1 cellular context compared by ENCODE assay signal in the genomic region with DNA sequence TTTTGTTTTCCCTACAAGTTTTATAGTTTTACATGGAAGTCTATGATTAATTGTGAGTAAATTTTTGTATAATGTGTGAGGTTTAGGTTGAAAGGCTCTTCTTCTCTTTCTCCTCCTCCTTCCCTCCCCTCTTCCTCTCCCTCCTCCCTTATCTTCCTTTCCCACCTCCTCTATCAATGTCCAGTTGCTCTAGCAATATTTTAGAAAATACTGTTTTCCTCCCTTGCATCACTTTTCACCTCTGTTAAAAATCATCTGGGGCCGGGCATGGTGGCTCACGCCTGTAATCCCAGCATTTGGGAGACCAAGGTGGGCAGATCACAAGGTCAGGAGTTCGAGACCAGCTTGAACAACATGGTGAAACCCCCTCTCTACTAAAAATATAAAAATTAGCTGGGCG.
TF ChIP-seq lines count a peak whose summit lies in the region.

No MANE protein-coding gene starts in this region.

TF ChIP-seq in K562, 482 proteins besides CTCF, POLR2A, EP300 and RAD21 (continued from another document and continues in another):
- TF ChIP-seq, protein P1, sequence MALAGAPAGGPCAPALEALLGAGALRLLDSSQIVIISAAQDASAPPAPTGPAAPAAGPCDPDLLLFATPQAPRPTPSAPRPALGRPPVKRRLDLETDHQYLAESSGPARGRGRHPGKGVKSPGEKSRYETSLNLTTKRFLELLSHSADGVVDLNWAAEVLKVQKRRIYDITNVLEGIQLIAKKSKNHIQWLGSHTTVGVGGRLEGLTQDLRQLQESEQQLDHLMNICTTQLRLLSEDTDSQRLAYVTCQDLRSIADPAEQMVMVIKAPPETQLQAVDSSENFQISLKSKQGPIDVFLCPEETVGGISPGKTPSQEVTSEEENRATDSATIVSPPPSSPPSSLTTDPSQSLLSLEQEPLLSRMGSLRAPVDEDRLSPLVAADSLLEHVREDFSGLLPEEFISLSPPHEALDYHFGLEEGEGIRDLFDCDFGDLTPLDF (CRISPR knock-in tag; IDR thresholded peaks at IDR 0.05), result no peak
- TF ChIP-seq, protein P2, sequence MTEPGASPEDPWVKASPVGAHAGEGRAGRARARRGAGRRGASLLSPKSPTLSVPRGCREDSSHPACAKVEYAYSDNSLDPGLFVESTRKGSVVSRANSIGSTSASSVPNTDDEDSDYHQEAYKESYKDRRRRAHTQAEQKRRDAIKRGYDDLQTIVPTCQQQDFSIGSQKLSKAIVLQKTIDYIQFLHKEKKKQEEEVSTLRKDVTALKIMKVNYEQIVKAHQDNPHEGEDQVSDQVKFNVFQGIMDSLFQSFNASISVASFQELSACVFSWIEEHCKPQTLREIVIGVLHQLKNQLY (CRISPR knock-in tag; conservative IDR thresholded peaks at IDR 0.05), result no peak
- TF ChIP-seq, protein P3, sequence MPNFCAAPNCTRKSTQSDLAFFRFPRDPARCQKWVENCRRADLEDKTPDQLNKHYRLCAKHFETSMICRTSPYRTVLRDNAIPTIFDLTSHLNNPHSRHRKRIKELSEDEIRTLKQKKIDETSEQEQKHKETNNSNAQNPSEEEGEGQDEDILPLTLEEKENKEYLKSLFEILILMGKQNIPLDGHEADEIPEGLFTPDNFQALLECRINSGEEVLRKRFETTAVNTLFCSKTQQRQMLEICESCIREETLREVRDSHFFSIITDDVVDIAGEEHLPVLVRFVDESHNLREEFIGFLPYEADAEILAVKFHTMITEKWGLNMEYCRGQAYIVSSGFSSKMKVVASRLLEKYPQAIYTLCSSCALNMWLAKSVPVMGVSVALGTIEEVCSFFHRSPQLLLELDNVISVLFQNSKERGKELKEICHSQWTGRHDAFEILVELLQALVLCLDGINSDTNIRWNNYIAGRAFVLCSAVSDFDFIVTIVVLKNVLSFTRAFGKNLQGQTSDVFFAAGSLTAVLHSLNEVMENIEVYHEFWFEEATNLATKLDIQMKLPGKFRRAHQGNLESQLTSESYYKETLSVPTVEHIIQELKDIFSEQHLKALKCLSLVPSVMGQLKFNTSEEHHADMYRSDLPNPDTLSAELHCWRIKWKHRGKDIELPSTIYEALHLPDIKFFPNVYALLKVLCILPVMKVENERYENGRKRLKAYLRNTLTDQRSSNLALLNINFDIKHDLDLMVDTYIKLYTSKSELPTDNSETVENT (CRISPR knock-in tag; IDR thresholded peaks at IDR 0.05), result no peak
- TF ChIP-seq BRD9 (IDR thresholded peaks at IDR 0.05; ENCODE audit: low read depth, partially characterized antibody), result peak; percentile 34
- peak; percentile 32; the same call in 1 of the 2 replicates for TF ChIP-seq ZEB2 (IDR thresholded peaks at IDR 0.05)
- TF ChIP-seq ARID2 (IDR thresholded peaks at IDR 0.05), result no peak
- TF ChIP-seq MEF2A (IDR thresholded peaks at IDR 0.05; ENCODE audit: control insufficient read depth, low read depth, low read length), result no peak
- no peak for TF ChIP-seq NR4A1 (CRISPR knock-in tag; IDR thresholded peaks at IDR 0.05)
- no peak for TF ChIP-seq NR4A1 (tag; IDR thresholded peaks at IDR 0.05)
- no peak for TF ChIP-seq ZNF77 (CRISPR knock-in tag; IDR thresholded peaks at IDR 0.05)
- TF ChIP-seq CXXC5 (CRISPR knock-in tag; IDR thresholded peaks at IDR 0.05), result peak; percentile 45; the same call in 1 of the 2 replicates
- TF ChIP-seq NFRKB (IDR thresholded peaks at IDR 0.05; ENCODE audit: low read depth), result no peak
- TF ChIP-seq SRSF1 (IDR thresholded peaks at IDR 0.05; ENCODE audit: low read depth, low read length), result no peak
- TF ChIP-seq, protein P4, sequence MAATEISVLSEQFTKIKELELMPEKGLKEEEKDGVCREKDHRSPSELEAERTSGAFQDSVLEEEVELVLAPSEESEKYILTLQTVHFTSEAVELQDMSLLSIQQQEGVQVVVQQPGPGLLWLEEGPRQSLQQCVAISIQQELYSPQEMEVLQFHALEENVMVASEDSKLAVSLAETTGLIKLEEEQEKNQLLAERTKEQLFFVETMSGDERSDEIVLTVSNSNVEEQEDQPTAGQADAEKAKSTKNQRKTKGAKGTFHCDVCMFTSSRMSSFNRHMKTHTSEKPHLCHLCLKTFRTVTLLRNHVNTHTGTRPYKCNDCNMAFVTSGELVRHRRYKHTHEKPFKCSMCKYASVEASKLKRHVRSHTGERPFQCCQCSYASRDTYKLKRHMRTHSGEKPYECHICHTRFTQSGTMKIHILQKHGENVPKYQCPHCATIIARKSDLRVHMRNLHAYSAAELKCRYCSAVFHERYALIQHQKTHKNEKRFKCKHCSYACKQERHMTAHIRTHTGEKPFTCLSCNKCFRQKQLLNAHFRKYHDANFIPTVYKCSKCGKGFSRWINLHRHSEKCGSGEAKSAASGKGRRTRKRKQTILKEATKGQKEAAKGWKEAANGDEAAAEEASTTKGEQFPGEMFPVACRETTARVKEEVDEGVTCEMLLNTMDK (IDR thresholded peaks at IDR 0.05; ENCODE audit: borderline replicate concordance, insufficient read depth, low read depth, low read length, poor library complexity, severe bottlenecking), result no peak
- TF ChIP-seq, protein P5, sequence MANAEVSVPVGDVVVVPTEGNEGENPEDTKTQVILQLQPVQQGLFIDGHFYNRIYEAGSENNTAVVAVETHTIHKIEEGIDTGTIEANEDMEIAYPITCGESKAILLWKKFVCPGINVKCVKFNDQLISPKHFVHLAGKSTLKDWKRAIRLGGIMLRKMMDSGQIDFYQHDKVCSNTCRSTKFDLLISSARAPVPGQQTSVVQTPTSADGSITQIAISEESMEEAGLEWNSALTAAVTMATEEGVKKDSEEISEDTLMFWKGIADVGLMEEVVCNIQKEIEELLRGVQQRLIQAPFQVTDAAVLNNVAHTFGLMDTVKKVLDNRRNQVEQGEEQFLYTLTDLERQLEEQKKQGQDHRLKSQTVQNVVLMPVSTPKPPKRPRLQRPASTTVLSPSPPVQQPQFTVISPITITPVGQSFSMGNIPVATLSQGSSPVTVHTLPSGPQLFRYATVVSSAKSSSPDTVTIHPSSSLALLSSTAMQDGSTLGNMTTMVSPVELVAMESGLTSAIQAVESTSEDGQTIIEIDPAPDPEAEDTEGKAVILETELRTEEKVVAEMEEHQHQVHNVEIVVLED (CRISPR knock-in tag; IDR thresholded peaks at IDR 0.05), result no peak
- no peak for TF ChIP-seq POLR2B (IDR thresholded peaks at IDR 0.05; ENCODE audit: low read depth, partially characterized antibody)
- TF ChIP-seq NR2F6 (CRISPR knock-in tag; IDR thresholded peaks at IDR 0.05), result no peak
- TF ChIP-seq, protein P6, sequence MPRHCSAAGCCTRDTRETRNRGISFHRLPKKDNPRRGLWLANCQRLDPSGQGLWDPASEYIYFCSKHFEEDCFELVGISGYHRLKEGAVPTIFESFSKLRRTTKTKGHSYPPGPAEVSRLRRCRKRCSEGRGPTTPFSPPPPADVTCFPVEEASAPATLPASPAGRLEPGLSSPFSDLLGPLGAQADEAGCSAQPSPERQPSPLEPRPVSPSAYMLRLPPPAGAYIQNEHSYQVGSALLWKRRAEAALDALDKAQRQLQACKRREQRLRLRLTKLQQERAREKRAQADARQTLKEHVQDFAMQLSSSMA (CRISPR knock-in tag; IDR thresholded peaks at IDR 0.05), result no peak
- no peak for TF ChIP-seq ZNF778 (CRISPR knock-in tag; IDR thresholded peaks at IDR 0.05)
- no peak for TF ChIP-seq TOE1 (IDR thresholded peaks at IDR 0.05; ENCODE audit: borderline replicate concordance)
- TF ChIP-seq TOE1 (CRISPR knock-in tag; IDR thresholded peaks at IDR 0.05; ENCODE audit: borderline replicate concordance, low read depth), result no peak
- TF ChIP-seq, protein P7, sequence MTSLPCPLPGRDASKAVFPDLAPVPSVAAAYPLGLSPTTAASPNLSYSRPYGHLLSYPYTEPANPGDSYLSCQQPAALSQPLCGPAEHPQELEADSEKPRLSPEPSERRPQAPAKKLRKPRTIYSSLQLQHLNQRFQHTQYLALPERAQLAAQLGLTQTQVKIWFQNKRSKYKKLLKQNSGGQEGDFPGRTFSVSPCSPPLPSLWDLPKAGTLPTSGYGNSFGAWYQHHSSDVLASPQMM (CRISPR knock-in tag; IDR thresholded peaks at IDR 0.05), result no peak
- TF ChIP-seq HDAC2 (IDR thresholded peaks at IDR 0.05), result no peak
- TF ChIP-seq, protein P8, sequence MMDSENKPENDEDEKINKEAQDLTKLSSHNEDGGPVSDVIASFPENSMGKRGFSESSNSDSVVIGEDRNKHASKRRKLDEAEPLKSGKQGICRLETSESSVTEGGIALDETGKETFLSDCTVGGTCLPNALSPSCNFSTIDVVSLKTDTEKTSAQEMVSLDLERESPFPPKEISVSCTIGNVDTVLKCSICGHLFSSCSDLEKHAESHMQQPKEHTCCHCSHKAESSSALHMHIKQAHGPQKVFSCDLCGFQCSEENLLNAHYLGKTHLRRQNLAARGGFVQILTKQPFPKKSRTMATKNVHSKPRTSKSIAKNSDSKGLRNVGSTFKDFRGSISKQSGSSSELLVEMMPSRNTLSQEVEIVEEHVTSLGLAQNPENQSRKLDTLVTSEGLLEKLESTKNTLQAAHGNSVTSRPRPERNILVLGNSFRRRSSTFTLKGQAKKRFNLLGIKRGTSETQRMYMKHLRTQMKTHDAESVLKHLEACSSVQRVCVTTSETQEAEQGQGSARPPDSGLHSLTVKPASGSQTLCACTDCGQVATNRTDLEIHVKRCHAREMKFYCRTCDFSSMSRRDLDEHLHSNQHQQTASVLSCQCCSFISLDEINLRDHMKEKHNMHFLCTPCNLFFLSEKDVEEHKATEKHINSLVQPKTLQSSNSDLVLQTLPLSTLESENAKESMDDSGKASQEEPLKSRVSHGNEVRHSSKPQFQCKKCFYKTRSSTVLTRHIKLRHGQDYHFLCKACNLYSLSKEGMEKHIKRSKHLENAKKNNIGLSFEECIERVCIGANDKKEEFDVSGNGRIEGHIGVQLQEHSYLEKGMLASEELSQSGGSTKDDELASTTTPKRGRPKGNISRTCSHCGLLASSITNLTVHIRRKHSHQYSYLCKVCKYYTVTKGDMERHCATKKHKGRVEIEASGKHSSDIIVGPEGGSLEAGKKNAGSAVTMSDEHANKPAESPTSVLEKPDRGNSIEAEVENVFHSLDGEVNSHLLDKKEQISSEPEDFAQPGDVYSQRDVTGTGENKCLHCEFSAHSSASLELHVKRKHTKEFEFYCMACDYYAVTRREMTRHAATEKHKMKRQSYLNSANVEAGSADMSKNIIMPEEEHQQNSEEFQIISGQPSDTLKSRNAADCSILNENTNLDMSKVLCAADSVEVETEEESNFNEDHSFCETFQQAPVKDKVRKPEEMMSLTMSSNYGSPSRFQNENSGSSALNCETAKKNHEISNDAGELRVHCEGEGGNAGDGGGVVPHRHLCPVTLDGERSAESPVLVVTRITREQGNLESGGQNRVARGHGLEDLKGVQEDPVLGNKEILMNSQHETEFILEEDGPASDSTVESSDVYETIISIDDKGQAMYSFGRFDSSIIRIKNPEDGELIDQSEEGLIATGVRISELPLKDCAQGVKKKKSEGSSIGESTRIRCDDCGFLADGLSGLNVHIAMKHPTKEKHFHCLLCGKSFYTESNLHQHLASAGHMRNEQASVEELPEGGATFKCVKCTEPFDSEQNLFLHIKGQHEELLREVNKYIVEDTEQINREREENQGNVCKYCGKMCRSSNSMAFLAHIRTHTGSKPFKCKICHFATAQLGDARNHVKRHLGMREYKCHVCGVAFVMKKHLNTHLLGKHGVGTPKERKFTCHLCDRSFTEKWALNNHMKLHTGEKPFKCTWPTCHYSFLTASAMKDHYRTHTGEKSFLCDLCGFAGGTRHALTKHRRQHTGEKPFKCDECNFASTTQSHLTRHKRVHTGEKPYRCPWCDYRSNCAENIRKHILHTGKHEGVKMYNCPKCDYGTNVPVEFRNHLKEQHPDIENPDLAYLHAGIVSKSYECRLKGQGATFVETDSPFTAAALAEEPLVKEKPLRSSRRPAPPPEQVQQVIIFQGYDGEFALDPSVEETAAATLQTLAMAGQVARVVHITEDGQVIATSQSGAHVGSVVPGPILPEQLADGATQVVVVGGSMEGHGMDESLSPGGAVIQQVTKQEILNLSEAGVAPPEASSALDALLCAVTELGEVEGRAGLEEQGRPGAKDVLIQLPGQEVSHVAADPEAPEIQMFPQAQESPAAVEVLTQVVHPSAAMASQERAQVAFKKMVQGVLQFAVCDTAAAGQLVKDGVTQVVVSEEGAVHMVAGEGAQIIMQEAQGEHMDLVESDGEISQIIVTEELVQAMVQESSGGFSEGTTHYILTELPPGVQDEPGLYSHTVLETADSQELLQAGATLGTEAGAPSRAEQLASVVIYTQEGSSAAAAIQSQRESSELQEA (IDR thresholded peaks at IDR 0.05; ENCODE audit: low read depth), result no peak
- no peak for TF ChIP-seq ZNF445 (CRISPR knock-in tag; IDR thresholded peaks at IDR 0.05; ENCODE audit: low read depth)
- TF ChIP-seq, protein P9, sequence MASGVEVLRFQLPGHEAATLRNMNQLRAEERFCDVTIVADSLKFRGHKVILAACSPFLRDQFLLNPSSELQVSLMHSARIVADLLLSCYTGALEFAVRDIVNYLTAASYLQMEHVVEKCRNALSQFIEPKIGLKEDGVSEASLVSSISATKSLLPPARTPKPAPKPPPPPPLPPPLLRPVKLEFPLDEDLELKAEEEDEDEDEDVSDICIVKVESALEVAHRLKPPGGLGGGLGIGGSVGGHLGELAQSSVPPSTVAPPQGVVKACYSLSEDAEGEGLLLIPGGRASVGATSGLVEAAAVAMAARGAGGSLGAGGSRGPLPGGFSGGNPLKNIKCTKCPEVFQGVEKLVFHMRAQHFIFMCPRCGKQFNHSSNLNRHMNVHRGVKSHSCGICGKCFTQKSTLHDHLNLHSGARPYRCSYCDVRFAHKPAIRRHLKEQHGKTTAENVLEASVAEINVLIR (CRISPR knock-in tag; IDR thresholded peaks at IDR 0.05), result no peak
- TF ChIP-seq POLR2G (IDR thresholded peaks at IDR 0.05; ENCODE audit: low read depth, low read length), result no peak
- no peak for TF ChIP-seq SNRNP70 (optimal IDR thresholded peaks at IDR 0.05; ENCODE audit: low read depth, low read length)
- TF ChIP-seq GATA2 (CRISPR knock-in tag; IDR thresholded peaks at IDR 0.05), result no peak
- TF ChIP-seq GTF2E2 (tag; IDR thresholded peaks at IDR 0.05), result no peak
- no peak for TF ChIP-seq PTBP1 (IDR thresholded peaks at IDR 0.05; ENCODE audit: low read depth, low read length)
- no peak for TF ChIP-seq ILK (tag; IDR thresholded peaks at IDR 0.05; ENCODE audit: borderline replicate concordance, low read depth)
- TF ChIP-seq SPI1 (IDR thresholded peaks at IDR 0.05; ENCODE audit: borderline replicate concordance, low read depth, low read length), result no peak
- no peak for TF ChIP-seq NFXL1 (CRISPR knock-in tag; IDR thresholded peaks at IDR 0.05)
- TF ChIP-seq KLF10 (CRISPR knock-in tag; IDR thresholded peaks at IDR 0.05), result no peak
- 0 out of 2 replicates have a peak, but pooled peaks have one; percentile 10 for TF ChIP-seq CTBP1 (IDR thresholded peaks at IDR 0.05; ENCODE audit: borderline replicate concordance)
- TF ChIP-seq MAFG (tag; conservative IDR thresholded peaks at IDR 0.05), result no peak
- TF ChIP-seq, protein P10, sequence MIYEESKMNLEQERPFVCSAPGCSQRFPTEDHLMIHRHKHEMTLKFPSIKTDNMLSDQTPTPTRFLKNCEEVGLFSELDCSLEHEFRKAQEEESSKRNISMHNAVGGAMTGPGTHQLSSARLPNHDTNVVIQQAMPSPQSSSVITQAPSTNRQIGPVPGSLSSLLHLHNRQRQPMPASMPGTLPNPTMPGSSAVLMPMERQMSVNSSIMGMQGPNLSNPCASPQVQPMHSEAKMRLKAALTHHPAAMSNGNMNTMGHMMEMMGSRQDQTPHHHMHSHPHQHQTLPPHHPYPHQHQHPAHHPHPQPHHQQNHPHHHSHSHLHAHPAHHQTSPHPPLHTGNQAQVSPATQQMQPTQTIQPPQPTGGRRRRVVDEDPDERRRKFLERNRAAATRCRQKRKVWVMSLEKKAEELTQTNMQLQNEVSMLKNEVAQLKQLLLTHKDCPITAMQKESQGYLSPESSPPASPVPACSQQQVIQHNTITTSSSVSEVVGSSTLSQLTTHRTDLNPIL (CRISPR knock-in tag; IDR thresholded peaks at IDR 0.05), result no peak
- TF ChIP-seq MCM2 (IDR thresholded peaks at IDR 0.05; ENCODE audit: low read depth), result no peak
- peak; percentile 52 for TF ChIP-seq EP400 (IDR thresholded peaks at IDR 0.05)
- no peak for TF ChIP-seq NR2C1 (IDR thresholded peaks at IDR 0.05)
- TF ChIP-seq NR2C1 (tag; IDR thresholded peaks at IDR 0.05), result no peak
- no peak for TF ChIP-seq XRCC4 (IDR thresholded peaks at IDR 0.05; ENCODE audit: extremely low read depth, insufficient read depth, insufficient read length)
- TF ChIP-seq TEAD2 (tag; IDR thresholded peaks at IDR 0.05), result no peak
- TF ChIP-seq HMG20A (CRISPR knock-in tag; conservative IDR thresholded peaks at IDR 0.05), result no peak
